In the genomic region with DNA sequence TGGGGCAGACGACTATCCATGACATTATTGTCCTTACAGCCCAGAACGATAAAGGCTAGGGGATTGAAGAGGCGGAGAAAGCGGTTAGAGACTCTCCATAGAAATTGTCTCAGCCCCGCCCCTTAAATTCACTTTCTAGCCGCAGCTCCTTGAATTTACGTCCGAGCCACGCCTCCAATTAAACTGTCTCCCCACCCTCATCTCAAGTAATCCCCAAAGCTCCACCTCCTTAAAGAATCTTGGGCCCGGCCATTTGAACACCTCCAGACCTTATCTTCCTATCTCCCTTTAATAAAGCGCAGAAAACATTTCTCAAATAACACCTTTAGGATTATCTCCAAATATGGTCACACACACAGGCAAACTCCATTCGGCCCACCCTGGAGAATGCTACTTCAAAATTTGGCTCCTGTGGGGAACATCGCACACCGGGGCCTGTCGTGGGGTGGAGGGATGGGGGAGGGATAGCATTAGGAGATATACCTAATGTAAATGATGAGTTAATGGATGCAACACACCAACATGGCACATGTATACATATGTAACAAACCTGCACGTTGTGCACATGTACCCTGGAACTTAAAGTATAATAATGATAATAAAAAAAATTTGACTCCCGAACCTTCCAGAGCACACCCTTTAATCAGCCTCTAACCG, we compare ENCODE assay signal across 8 cellular contexts. TPM values are rescaled to one million over a fixed set of nuclear protein-coding genes. Genes with fewer than 3 reads are reported as not detected.
DNase-seq lines count a peak whose midpoint lies in the region; ATAC-seq, FAIRE-seq and TF ChIP-seq lines count a peak whose summit lies in the region.

No MANE protein-coding gene starts in this region.

- FAIRE-seq in pancreas (lab: Jason Lieb, UNC): peak; percentile 39

- TF ChIP-seq CTCF in BJ (IDR thresholded peaks at IDR 0.05; ENCODE audit: insufficient read depth, low read depth, low read length) (no peak), pancreas (IDR thresholded peaks at IDR 0.05) (no peak)

- no peaks in the 10 kb centered on the region for H3K9me3 ChIP-seq in pancreas

- ATAC-seq in GM19455 (IDR thresholded peaks at IDR 0.05; ENCODE audit: unreplicated experiment): peak; percentile 13
- ATAC-seq in pancreas: peak; percentile 21 to 59 (median 42)

- H3K27me3 ChIP-seq in BJ (ENCODE audit: control insufficient read depth, insufficient read depth, low read length): no peaks in the 10 kb centered on the region
- H3K27me3 ChIP-seq in pancreas: no peaks in the 10 kb centered on the region

- H3K4me3 ChIP-seq in BJ (ENCODE audit: low read depth, low read length) (peak overlapping the region; percentile 32), pancreas (peak overlapping the region in 3 of 4 donors; percentile 18 to 41 (median 37))

- no peak for DNase-seq in BJ (ENCODE audit: low read depth)
- peak; percentile 87 for DNase-seq in NCI-H2227 treated with DMSO at 0.1 percent for 48 hours (lab: John Stamatoyannopoulos, UW)
- peak; percentile 33 for DNase-seq in activated naive CD4-positive, alpha-beta T cell treated with anti-CD3 and anti-CD28 coated beads, Interleukin-2, amount 50 U/mL, for 16 hours
- peak; percentile 31 for DNase-seq in globus pallidus (ENCODE audit: low spot score)
- peak in 2 of 6 donors; percentile 29 to 61 for DNase-seq in pancreas
- DNase-seq in NK-92 treated with Interleukin-12 subunit alpha and Interleukin-12 subunit beta, amount 100 ng/mL, for 24 hours (lab: John Stamatoyannopoulos, UW): no peak
- no peak for DNase-seq in NCI-H2029 treated with DMSO at 0.1 percent for 48 hours (lab: John Stamatoyannopoulos, UW)

- 7 to 41% methylated on average over 18 of the region's 18 CpGs for WGBS in pancreas, 2 donors

- H3K36me3 ChIP-seq in BJ (ENCODE audit: control insufficient read depth, insufficient read depth, low read length) (no peaks in the 10 kb centered on the region), pancreas (no peaks in the 10 kb centered on the region)

- intact Hi-C loops in pancreas (cut with DNase I): no loop called here

- CTCF ChIA-PET in BJ (lab: Yijun Ruan, JAX): interaction anchor here (0.6 to 1.4 kb wide), 4 partner anchors 13 to 846 kb away, joined by 3 to 4 read pairs (median 4); no protein-coding TSS in a partner anchor

- no peaks in the 10 kb centered on the region for H3K4me1 ChIP-seq in pancreas

- POLR2A ChIA-PET in BJ (lab: Charles Lee): interaction anchor here (0.6 to 0.7 kb wide), 2 partner anchors 234 to 418 kb away, joined by 3 to 9 read pairs; no protein-coding TSS in a partner anchor

- peak overlapping the region; percentile 60 to 96 (median 80) for H3K27ac ChIP-seq in pancreas

RNA-seq across cellular contexts. Expression of a gene that starts 7.2 kb away (rescaled TPM):
- 0.45 and 0.67 TPM in 2 replicates for polyA plus RNA-seq in BJ (2011; rRNA removed)
- polyA minus RNA-seq in BJ (2011; rRNA and poly(A)+ RNA removed): 0.36 and 0.43 TPM in 2 replicates
- total RNA-seq in pancreas: 10 to 100 TPM in 1 of 6 donors, 1 to 10 TPM in 5; 6.8 to 12.7 (median 8.3) TPM
- 10 to 100 TPM; 12.8 to 25.7 TPM for polyA plus RNA-seq in pancreas

RNA-seq across cellular contexts. Expression of a gene that starts 16.3 kb away (rescaled TPM):
- polyA plus RNA-seq in BJ (2011; rRNA removed): 217 and 225 TPM in 2 replicates
- polyA minus RNA-seq in BJ (2011; rRNA and poly(A)+ RNA removed): 151 and 221 TPM in 2 replicates
- 100 to 1,000 TPM in 4 of 6 donors, 10 to 100 TPM in 2; 36.0 to 125 (median 114) TPM for total RNA-seq in pancreas
- polyA plus RNA-seq in pancreas: 100 to 1,000 TPM; 119 to 126 TPM

RNA-seq across cellular contexts. Expression of a gene that starts 30.8 kb away (rescaled TPM):
- polyA plus RNA-seq in BJ (2011; rRNA removed): 4.0 and 6.9 TPM in 2 replicates
- 8.4 and 12.0 TPM in 2 replicates for polyA minus RNA-seq in BJ (2011; rRNA and poly(A)+ RNA removed)
- total RNA-seq in pancreas: 1 to 10 TPM; 4.2 to 7.0 (median 5.6) TPM
- 1 to 10 TPM; 4.3 to 6.7 TPM for polyA plus RNA-seq in pancreas

RNA-seq across cellular contexts. Expression of a gene that starts 31.8 kb away (rescaled TPM):
- 28.2 and 33.1 TPM in 2 replicates for polyA plus RNA-seq in BJ (2011; rRNA removed)
- polyA minus RNA-seq in BJ (2011; rRNA and poly(A)+ RNA removed): 10.0 and 13.1 TPM in 2 replicates
- total RNA-seq in pancreas: 10 to 100 TPM in 1 of 6 donors, 1 to 10 TPM in 5; 5.4 to 11.5 (median 7.7) TPM
- polyA plus RNA-seq in pancreas: 10 to 100 TPM in 1 of 2 donors, 1 to 10 TPM in 1; 5.1 to 10.5 TPM

RNA-seq across cellular contexts. Expression of a gene that starts 44.6 kb away (rescaled TPM):
- polyA plus RNA-seq in BJ (2011; rRNA removed) (0.07 and 0.10 TPM in 2 replicates), pancreas (10 to 100 TPM; 13.4 to 41.7 TPM)
- polyA minus RNA-seq in BJ (2011; rRNA and poly(A)+ RNA removed): not detected in 2 replicates
- total RNA-seq in pancreas: 1 to 10 TPM; 2.0 to 9.8 (median 4.2) TPM

Comparison
In these comparisons a context has a peak if more than half of its experiments do, and no peak if none do; other contexts are left out.
1. DNase-seq: peak in NCI-H2227 treated with DMSO at 0.1 percent for 48 hours (single experiment), activated naive CD4-positive, alpha-beta T cell treated with anti-CD3 and anti-CD28 coated beads, Interleukin-2, amount 50 U/mL, for 16 hours (single experiment) and globus pallidus (single experiment); none in BJ (single experiment), NK-92 treated with Interleukin-12 subunit alpha and Interleukin-12 subunit beta, amount 100 ng/mL, for 24 hours (single experiment) and NCI-H2029 treated with DMSO at 0.1 percent for 48 hours (single experiment).